ENCODE assay signal across 17 cellular contexts in the genomic region with DNA sequence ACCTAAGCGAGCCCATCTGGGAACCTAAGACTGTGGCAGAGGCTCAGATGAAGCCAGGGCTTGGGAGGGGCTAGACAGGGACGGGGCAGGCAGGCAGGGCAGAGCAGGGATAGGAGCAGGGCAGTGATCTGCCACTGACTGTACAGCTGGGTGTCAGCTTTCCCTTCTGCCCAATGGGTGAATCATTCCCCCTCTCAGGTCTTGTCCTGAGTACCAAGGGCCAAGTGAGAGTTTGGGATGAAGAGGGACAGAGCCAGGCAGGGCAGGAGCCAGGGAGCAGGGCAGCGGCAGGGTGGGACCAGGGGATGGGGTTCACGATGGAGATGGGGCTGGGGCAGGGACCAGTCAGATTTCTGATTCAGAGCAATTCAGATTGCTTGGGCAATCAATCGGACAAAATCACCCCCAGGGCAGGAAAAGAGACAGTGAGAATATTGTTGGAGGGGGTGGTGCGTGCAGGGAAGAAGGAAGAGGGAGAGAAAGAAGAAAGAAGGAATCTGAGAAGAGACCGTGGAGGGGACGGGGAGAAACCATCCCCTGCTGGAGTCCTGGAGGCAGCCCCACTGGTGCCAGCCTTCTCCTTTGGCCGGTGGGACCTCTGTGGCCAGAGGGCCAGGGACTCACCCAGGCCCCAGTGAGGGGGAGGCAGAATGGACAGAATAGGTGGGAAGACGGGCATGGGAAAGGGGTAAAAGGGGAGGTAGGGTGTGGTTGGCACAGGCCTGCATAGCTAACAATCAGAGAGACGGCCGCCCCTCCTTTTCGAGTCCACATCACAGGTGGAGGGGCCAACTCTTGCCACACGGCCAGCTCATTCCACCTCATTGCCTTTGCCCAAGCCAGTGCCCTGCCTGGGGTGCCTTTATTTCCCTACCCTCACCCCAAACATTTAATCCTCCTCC. TPM values are rescaled to one million over a fixed set of nuclear protein-coding genes. Genes with fewer than 3 reads are reported as not detected.
A peak's percentile ranks its signal among the peaks of the same experiment; 100 is the strongest.
DNase-seq lines count a peak whose midpoint lies in the region; ATAC-seq and TF ChIP-seq lines count a peak whose summit lies in the region.
"Had no signal": no experiment of that assay in that cellular context is flagged by ENCODE, and none has a peak within 500 bp of the region (broad histone marks: within the 10 kb centered on the region; RNA-seq: fewer than 3 reads in every experiment).

No MANE protein-coding gene starts in this region.

- CTCF ChIA-PET in RWPE1 (lab: Yijun Ruan, JAX), result no interaction called here

- no peak overlapping the region for H3K27ac Mint-ChIP-seq in T-helper 2 cell treated with Interferon-gamma antibody and Interleukin-4, amounts not matched to agents 5 μg/mL and 100 μg/mL, for 36 hours
- H3K27ac Mint-ChIP-seq: activated CD8-positive, alpha-beta T cell treated with anti-CD3 and anti-CD28 coated beads, Interleukin-2, amount 10 ng/mL, durations not matched to agents 7 days and 5 days; mesothelial cell of epicardium had no signal

- H3K9me3 Mint-ChIP-seq in T-helper 2 cell treated with Interferon-gamma antibody and Interleukin-4, amounts not matched to agents 5 μg/mL and 100 μg/mL, for 36 hours, result no peaks in the 10 kb centered on the region
- H3K9me3 Mint-ChIP-seq: mesothelial cell of epicardium had no signal

- DNase-seq in NCI-H2171 treated with DMSO at 0.1 percent for 48 hours (lab: John Stamatoyannopoulos, UW) (peak; percentile 25), NCI-H2171 (lab: John Stamatoyannopoulos, UW) (no peak), RWPE1 (ENCODE audit: low spot score) (no peak), fibroblast of lung (ENCODE audit: low read depth in 2 of 2) (peak; percentile 50 to 62), stromal cell of bone marrow (ENCODE audit: low read depth) (peak; percentile 34)
- no peak for DNase-seq in T-helper 2 cell treated with Interferon-gamma antibody and Interleukin-4, amounts not matched to agents 5 μg/mL and 100 μg/mL, for 36 hours (ENCODE audit: low spot score)
- DNase-seq: activated effector memory CD4-positive, alpha-beta T cell treated with Interleukin-2 at 50 U/mL for 16 hours; aorta; NCI-H510A treated with DMSO at 0.1 percent for 48 hours; ovary had no signal

- H3K36me3 Mint-ChIP-seq in T-helper 2 cell treated with Interferon-gamma antibody and Interleukin-4, amounts not matched to agents 5 μg/mL and 100 μg/mL, for 36 hours (ENCODE audit: low read depth), result no peaks in the 10 kb centered on the region
- H3K36me3 Mint-ChIP-seq: mesothelial cell of epicardium had no signal

- H3K27me3 Mint-ChIP-seq in T-helper 2 cell treated with Interferon-gamma antibody and Interleukin-4, amounts not matched to agents 5 μg/mL and 100 μg/mL, for 36 hours (ENCODE audit: low read depth), result peaks cover 74% of the 10 kb centered on the region

- no peak overlapping the region for H2AFZ ChIP-seq in fibroblast of lung (ENCODE audit: low read length)

- H3K79me2 ChIP-seq in fibroblast of lung (ENCODE audit: control insufficient read depth, insufficient read depth, low read length), result no peaks in the 10 kb centered on the region

- H3K4me1 Mint-ChIP-seq in T-helper 2 cell treated with Interferon-gamma antibody and Interleukin-4, amounts not matched to agents 5 μg/mL and 100 μg/mL, for 36 hours (ENCODE audit: low read depth), result peaks cover 3% of the 10 kb centered on the region

- H3K27me3 ChIP-seq in fibroblast of lung (ENCODE audit: control insufficient read depth, insufficient read depth, low read length), result peaks cover 35% of the 10 kb centered on the region
- H3K27me3 ChIP-seq: ovary had no signal

- no peak overlapping the region for H3K4me3 Mint-ChIP-seq in T-helper 2 cell treated with Interferon-gamma antibody and Interleukin-4, amounts not matched to agents 5 μg/mL and 100 μg/mL, for 36 hours
- H3K4me3 Mint-ChIP-seq: activated CD8-positive, alpha-beta T cell treated with anti-CD3 and anti-CD28 coated beads, Interleukin-2, amount 10 ng/mL, durations not matched to agents 7 days and 5 days; mesothelial cell of epicardium had no signal

- H3K4me1 ChIP-seq in fibroblast of lung (ENCODE audit: control insufficient read depth, extremely low read depth, insufficient read depth, low read length), result peaks cover 6% of the 10 kb centered on the region

- H3K27ac ChIP-seq in RWPE1 (peak overlapping the region; percentile 65), fibroblast of lung (ENCODE audit: insufficient read depth, low read length) (no peak overlapping the region)
- H3K27ac ChIP-seq: 22Rv1, ovary had no signal

- no peak overlapping the region for H3K9ac ChIP-seq in fibroblast of lung (ENCODE audit: insufficient read depth, low read length)

- H4K20me1 ChIP-seq in fibroblast of lung (ENCODE audit: control insufficient read depth, extremely low read depth, insufficient read depth, low read length), result no peaks in the 10 kb centered on the region

- H3K36me3 ChIP-seq in fibroblast of lung (ENCODE audit: control insufficient read depth, insufficient read depth, low read length), result no peaks in the 10 kb centered on the region
- H3K36me3 ChIP-seq: ovary had no signal

- ATAC-seq in HG03342 (IDR thresholded peaks at IDR 0.05; ENCODE audit: unreplicated experiment), result no peak
- ATAC-seq in GM19395 (IDR thresholded peaks at IDR 0.05; ENCODE audit: unreplicated experiment), result no peak

- POLR2A ChIA-PET in RWPE1 (lab: Yijun Ruan, JAX; ENCODE audit: low non-redundant PET), result no interaction called here

- TF ChIP-seq CTCF in RWPE1 (conservative IDR thresholded peaks at IDR 0.05; ENCODE audit: low read depth) (no peak), fibroblast of lung (conservative IDR thresholded peaks at IDR 0.05 in 1 of 2, IDR thresholded peaks at IDR 0.05 in 1 of 2; ENCODE audit: low read depth in 1 of 2, low read length in 2 of 2) (no peak)

- no peaks in the 10 kb centered on the region for H3K9me3 ChIP-seq in fibroblast of lung (ENCODE audit: control insufficient read depth, insufficient read depth, low read depth, low read length)
- H3K9me3 ChIP-seq: ovary had no signal

- H3K4me3 ChIP-seq in fibroblast of lung (replicated peaks in 1 of 4; ENCODE audit: control extremely low read depth in 1 of 4, insufficient read depth in 1 of 4, low read depth in 3 of 4, low read length in 4 of 4), result no peak overlapping the region
- H3K4me3 ChIP-seq: K562, ovary, smooth muscle cell had no signal

- H3K4me2 ChIP-seq in fibroblast of lung (ENCODE audit: extremely low read depth, insufficient read depth, low read length), result no peak overlapping the region
- H3K4me2 ChIP-seq: smooth muscle cell had no signal

RNA-seq across cellular contexts. Expression of a gene that starts 47.2 kb away (rescaled TPM):
- under 0.01 and 0.26 TPM in 2 replicates for total RNA-seq in fibroblast of lung
- polyA plus RNA-seq in fibroblast of lung, result 0.12 TPM in 1 of 2 replicates, not detected in the other
- 0.14 TPM in 1 of 2 replicates, not detected in the other for polyA plus RNA-seq in fibroblast of lung (2012)
- not detected in 2 replicates for polyA minus RNA-seq in fibroblast of lung (ENCODE audit: low replicate concordance)
- total RNA-seq: mesothelial cell of epicardium, smooth muscle cell had no signal
- polyA plus RNA-seq: smooth muscle cell had no signal

Comparison
In these comparisons a context has a peak if more than half of its experiments do, and no peak if none do; other contexts are left out.
1. DNase-seq: peak in NCI-H2171 treated with DMSO at 0.1 percent for 48 hours (single experiment), fibroblast of lung (2 of 2) and stromal cell of bone marrow (single experiment); none in NCI-H2171 (single experiment), RWPE1 (single experiment) and T-helper 2 cell treated with Interferon-gamma antibody and Interleukin-4, amounts not matched to agents 5 μg/mL and 100 μg/mL, for 36 hours (single experiment).